In the genomic region with DNA sequence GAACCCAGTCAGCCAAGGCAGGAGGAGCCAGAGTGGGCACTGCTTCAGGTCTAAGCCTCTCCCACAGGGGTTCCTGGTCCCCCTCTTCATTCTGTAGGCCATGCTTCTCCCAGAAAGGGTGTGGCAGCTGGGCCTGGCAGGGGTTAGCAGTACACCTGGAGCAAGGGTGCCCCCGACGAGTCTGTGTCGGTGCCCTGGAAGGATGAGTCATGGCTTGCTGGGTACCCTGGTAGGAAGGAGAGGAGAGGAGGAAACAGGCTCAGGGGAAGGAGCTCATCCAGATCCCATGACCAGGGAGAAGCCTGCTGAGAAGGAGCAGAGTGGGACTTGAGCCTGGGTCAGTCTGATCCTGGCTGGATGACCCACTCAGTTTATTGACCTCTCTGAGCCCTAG, we compare ENCODE assay signal across 24 cellular contexts. TPM values are rescaled to one million over a fixed set of nuclear protein-coding genes. Genes with fewer than 3 reads are reported as not detected.
DNase-seq lines count a peak whose midpoint lies in the region; ATAC-seq and TF ChIP-seq lines count a peak whose summit lies in the region.
"Had no signal": no experiment of that assay in that cellular context is flagged by ENCODE, and none has a peak within 500 bp of the region (broad histone marks: within the 10 kb centered on the region; RNA-seq: fewer than 3 reads in every experiment).

No MANE protein-coding gene starts in this region.

- no peaks in the 10 kb centered on the region for H3K9me3 ChIP-seq in HEK293 (ENCODE audit: control insufficient read depth, insufficient read depth, low read depth, low read length)
- H3K9me3 ChIP-seq in mammary epithelial cell (replicated peaks; ENCODE audit: insufficient read depth, low read length): no peaks in the 10 kb centered on the region
- H3K9me3 ChIP-seq in HAP-1: no peaks in the 10 kb centered on the region
- H3K9me3 ChIP-seq: adrenal gland, gastroesophageal sphincter, stomach had no signal

- H3K27ac ChIP-seq in HEK293 (ENCODE audit: extremely low read depth, low read depth, low read length): no peak overlapping the region
- no peak overlapping the region for H3K27ac ChIP-seq in mammary epithelial cell (ENCODE audit: insufficient read depth, low read depth, low read length)
- H3K27ac ChIP-seq: gastroesophageal sphincter, stomach had no signal

- 8% methylated on average over 3 of the region's 3 CpGs for WGBS in mammary epithelial cell (ENCODE audit: low coverage, missing lambda C conversion rate)

- in situ Hi-C loops in mammary epithelial cell (cut with MboI; ENCODE audit: low sequenced_read_pairs in 2 of 2) (no loop called here), HAP-1 (cut with MboI; ENCODE audit: low sequenced_read_pairs) (no loop called here)

- CTCF ChIA-PET in HEK293 (lab: Yijun Ruan, JAX): no interaction called here
- CTCF ChIA-PET in mammary epithelial cell (lab: Charles Lee; ENCODE audit: low non-redundant PET): no interaction called here

- H3K4me2 ChIP-seq in mammary epithelial cell (ENCODE audit: insufficient read depth, low read depth, low read length): no peak overlapping the region

- H2AFZ ChIP-seq in mammary epithelial cell (ENCODE audit: low read depth, low read length): no peak overlapping the region

- H3K4me1 ChIP-seq in HEK293 (ENCODE audit: control insufficient read depth, insufficient read depth, low read length): no peaks in the 10 kb centered on the region
- H3K4me1 ChIP-seq in mammary epithelial cell (ENCODE audit: insufficient read depth, low read length): peaks cover 7% of the 10 kb centered on the region
- H3K4me1 ChIP-seq in HAP-1: no peaks in the 10 kb centered on the region
- H3K4me1 ChIP-seq: gastroesophageal sphincter had no signal

- intact Hi-C loops in mammary epithelial cell (cut with micrococcal nuclease): no loop called here

- H3K4me3 ChIP-seq in HEK293 (ENCODE audit: low read depth, low read length) (no peak overlapping the region), mammary epithelial cell (replicated peaks in 1 of 3; ENCODE audit: insufficient read depth in 1 of 3, low read depth in 2 of 3, low read length in 3 of 3) (no peak overlapping the region), HAP-1 (no peak overlapping the region)
- H3K4me3 ChIP-seq: adrenal gland, dorsolateral prefrontal cortex, gastroesophageal sphincter, stomach had no signal

- H3K79me2 ChIP-seq in mammary epithelial cell (ENCODE audit: insufficient read depth, low read length): peaks cover 26% of the 10 kb centered on the region

- POLR2A ChIA-PET in HEK293 (lab: Yijun Ruan, JAX): interaction anchor here (0.6 kb wide), 2 partner anchors 82 to 371 kb away, joined by 7 to 8 read pairs; no protein-coding TSS in a partner anchor

- BruUV-seq in mammary epithelial cell (replicated peaks; lab: Mats Ljungman, UMichigan): no TSS peak

- no peak overlapping the region for H3K9ac ChIP-seq in mammary epithelial cell (ENCODE audit: insufficient read depth, low read length)

- H4K20me1 ChIP-seq in mammary epithelial cell (ENCODE audit: insufficient read depth, low read length): no peaks in the 10 kb centered on the region

- no peak for TF ChIP-seq CTCF in HEK293 (tag by site-specific recombination; IDR thresholded peaks at IDR 0.05)
- TF ChIP-seq CTCF in mammary epithelial cell (conservative IDR thresholded peaks at IDR 0.05 in 1 of 2, IDR thresholded peaks at IDR 0.05 in 1 of 2; ENCODE audit: extremely low read depth in 1 of 2, insufficient read depth in 1 of 2, low read depth in 1 of 2, low read length in 2 of 2): no peak

- ATAC-seq in GM19467 (IDR thresholded peaks at IDR 0.05; ENCODE audit: unreplicated experiment): no peak
- ATAC-seq: gastroesophageal sphincter; naive thymus-derived CD4-positive, alpha-beta T cell; sciatic nerve had no signal

- dilution Hi-C loops in mammary epithelial cell (cut with HindIII; ENCODE audit: low sequenced_read_pairs): loop anchor here (5.0 kb wide), 1 partner anchor 32 kb away; no protein-coding TSS in a partner anchor

- H3K27me3 ChIP-seq in mammary epithelial cell (ENCODE audit: insufficient read depth, low read length) (no peaks in the 10 kb centered on the region), HAP-1 (ENCODE audit: low read depth) (peaks cover under 1% of the 10 kb centered on the region; the same call in 1 of the 2 replicates)
- H3K27me3 ChIP-seq: adrenal gland, dorsolateral prefrontal cortex had no signal

- H3K36me3 ChIP-seq in HEK293 (ENCODE audit: control insufficient read depth in 2 of 2, insufficient read depth in 1 of 2, low read length in 2 of 2): peaks cover 7 to 30% of the 10 kb centered on the region in 2 experiments; a peak in 2 of 3 replicates
- H3K36me3 ChIP-seq in mammary epithelial cell (ENCODE audit: insufficient read depth, low read length): peaks cover 20% of the 10 kb centered on the region
- peaks cover 21% of the 10 kb centered on the region for H3K36me3 ChIP-seq in HAP-1 (replicated peaks)

- peak; percentile 39 for DNase-seq in COLO668 (lab: John Stamatoyannopoulos, UW; ENCODE audit: unreplicated experiment)
- DNase-seq in mammary epithelial cell: peak; percentile 26
- peak; percentile 20 for DNase-seq in kidney tubule cell (ENCODE audit: low spot score)
- DNase-seq in midbrain (lab: John Stamatoyannopoulos, UW): no peak
- DNase-seq in HAP-1 (ENCODE audit: low spot score in 2 of 2): no peak
- no peak for DNase-seq in stimulated activated CD4-positive, alpha-beta T cell treated with anti-CD3 and anti-CD28 coated beads, Interleukin-4, amount 100 ng/mL, for 4 hours
- DNase-seq: activated gamma-delta T cell treated with Interleukin-2 at 50 U/mL for 16 hours; adrenal gland; kidney; naive thymus-derived CD4-positive, alpha-beta T cell; NCI-H1436; NCI-H526 treated with DMSO at 0.1 percent for 48 hours; SIG-M5; stimulated activated CD4-positive, alpha-beta T cell treated with anti-CD3 and anti-CD28 coated beads, Interleukin-2, amount 100 ng/mL, for 24 hours; stomach; T-helper 2 cell; trophoblast cell had no signal

TF ChIP-seq in HEK293, 187 proteins besides CTCF, POLR2A, EP300 and RAD21:
- TF ChIP-seq ZIC2 (tag by site-specific recombination; IDR thresholded peaks at IDR 0.05) (peak; percentile 41), TCF7L2 (IDR thresholded peaks at IDR 0.05; ENCODE audit: borderline replicate concordance, low read depth, low read length) (no peak), ZNF48 (tag by site-specific recombination; IDR thresholded peaks at IDR 0.05) (no peak), ZNF571 (tag by site-specific recombination; IDR thresholded peaks at IDR 0.05) (no peak), ZNF394 (tag by site-specific recombination; IDR thresholded peaks at IDR 0.05; ENCODE audit: borderline replicate concordance) (no peak), ZNF157 (tag by site-specific recombination; IDR thresholded peaks at IDR 0.05) (peak; percentile 65), HOXD13 (CRISPR knock-in tag; IDR thresholded peaks at IDR 0.05; ENCODE audit: borderline replicate concordance) (peak; percentile 17; the same call in 1 of the 2 replicates), ZNF292 (tag by site-specific recombination; IDR thresholded peaks at IDR 0.05; ENCODE audit: borderline replicate concordance, low read depth) (no peak), ZNF311 (tag by site-specific recombination; IDR thresholded peaks at IDR 0.05; ENCODE audit: borderline replicate concordance) (no peak), GLI2 (tag by site-specific recombination; IDR thresholded peaks at IDR 0.05; ENCODE audit: borderline replicate concordance, low read depth) (no peak), ZNF426 (tag by site-specific recombination; IDR thresholded peaks at IDR 0.05) (no peak)
- TF ChIP-seq, protein P1, sequence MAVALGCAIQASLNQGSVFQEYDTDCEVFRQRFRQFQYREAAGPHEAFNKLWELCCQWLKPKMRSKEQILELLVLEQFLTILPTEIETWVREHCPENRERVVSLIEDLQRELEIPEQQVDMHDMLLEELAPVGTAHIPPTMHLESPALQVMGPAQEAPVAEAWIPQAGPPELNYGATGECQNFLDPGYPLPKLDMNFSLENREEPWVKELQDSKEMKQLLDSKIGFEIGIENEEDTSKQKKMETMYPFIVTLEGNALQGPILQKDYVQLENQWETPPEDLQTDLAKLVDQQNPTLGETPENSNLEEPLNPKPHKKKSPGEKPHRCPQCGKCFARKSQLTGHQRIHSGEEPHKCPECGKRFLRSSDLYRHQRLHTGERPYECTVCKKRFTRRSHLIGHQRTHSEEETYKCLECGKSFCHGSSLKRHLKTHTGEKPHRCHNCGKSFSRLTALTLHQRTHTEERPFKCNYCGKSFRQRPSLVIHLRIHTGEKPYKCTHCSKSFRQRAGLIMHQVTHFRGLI (tag by site-specific recombination; IDR thresholded peaks at IDR 0.05): no peak

RNA-seq across cellular contexts. Expression of gene KDF1, which starts 10.3 kb away (rescaled TPM):
- 10 to 100 TPM; 15.2 to 24.7 TPM for total RNA-seq in mammary epithelial cell
- 26.4 TPM for polyA plus RNA-seq in mammary epithelial cell
- 25.0 TPM for polyA minus RNA-seq in mammary epithelial cell
- total RNA-seq: osteocyte, sciatic nerve had no signal

RNA-seq across cellular contexts. Expression of gene NUDC, which starts 28.4 kb away (rescaled TPM):
- total RNA-seq in mammary epithelial cell: 10 to 100 TPM; 22.7 to 96.8 TPM
- polyA plus RNA-seq in mammary epithelial cell: 61.7 TPM
- 90.6 TPM for polyA minus RNA-seq in mammary epithelial cell

RNA-seq across cellular contexts. Expression of gene NR0B2, which starts 36.1 kb away (rescaled TPM):
- total RNA-seq in mammary epithelial cell: not detected
- polyA plus RNA-seq in mammary epithelial cell: not detected
- polyA minus RNA-seq in mammary epithelial cell: not detected
- total RNA-seq: gastroesophageal sphincter; naive thymus-derived CD4-positive, alpha-beta T cell; osteocyte; sciatic nerve had no signal
- polyA plus RNA-seq: esophagus; naive thymus-derived CD4-positive, alpha-beta T cell had no signal

RNA-seq across cellular contexts. Expression of gene TRNP1, which starts 43.6 kb away (rescaled TPM):
- total RNA-seq in mammary epithelial cell: 100 to 1,000 TPM in 1 of 2 donors, 10 to 100 TPM in 1; 99.0 to 142 TPM
- 196 TPM for polyA plus RNA-seq in mammary epithelial cell
- polyA minus RNA-seq in mammary epithelial cell: 75.9 TPM
- polyA plus RNA-seq: naive thymus-derived CD4-positive, alpha-beta T cell had no signal

RNA-seq across cellular contexts. Expression of gene GPATCH3, which starts 49.7 kb away (rescaled TPM):
- 10 to 100 TPM; 10.8 to 19.4 TPM for total RNA-seq in mammary epithelial cell
- 8.2 TPM for polyA plus RNA-seq in mammary epithelial cell
- 19.7 TPM for polyA minus RNA-seq in mammary epithelial cell

Comparison
In these comparisons a context has a peak if more than half of its experiments do, and no peak if none do; other contexts are left out.
1. DNase-seq: peak in COLO668 (single experiment), mammary epithelial cell (single experiment) and kidney tubule cell (single experiment); none in midbrain (single experiment), HAP-1 (0 of 2) and stimulated activated CD4-positive, alpha-beta T cell treated with anti-CD3 and anti-CD28 coated beads, Interleukin-4, amount 100 ng/mL, for 4 hours (0 of 2).